Comparison of ENCODE assay signal across 8 cellular contexts in the genomic region with DNA sequence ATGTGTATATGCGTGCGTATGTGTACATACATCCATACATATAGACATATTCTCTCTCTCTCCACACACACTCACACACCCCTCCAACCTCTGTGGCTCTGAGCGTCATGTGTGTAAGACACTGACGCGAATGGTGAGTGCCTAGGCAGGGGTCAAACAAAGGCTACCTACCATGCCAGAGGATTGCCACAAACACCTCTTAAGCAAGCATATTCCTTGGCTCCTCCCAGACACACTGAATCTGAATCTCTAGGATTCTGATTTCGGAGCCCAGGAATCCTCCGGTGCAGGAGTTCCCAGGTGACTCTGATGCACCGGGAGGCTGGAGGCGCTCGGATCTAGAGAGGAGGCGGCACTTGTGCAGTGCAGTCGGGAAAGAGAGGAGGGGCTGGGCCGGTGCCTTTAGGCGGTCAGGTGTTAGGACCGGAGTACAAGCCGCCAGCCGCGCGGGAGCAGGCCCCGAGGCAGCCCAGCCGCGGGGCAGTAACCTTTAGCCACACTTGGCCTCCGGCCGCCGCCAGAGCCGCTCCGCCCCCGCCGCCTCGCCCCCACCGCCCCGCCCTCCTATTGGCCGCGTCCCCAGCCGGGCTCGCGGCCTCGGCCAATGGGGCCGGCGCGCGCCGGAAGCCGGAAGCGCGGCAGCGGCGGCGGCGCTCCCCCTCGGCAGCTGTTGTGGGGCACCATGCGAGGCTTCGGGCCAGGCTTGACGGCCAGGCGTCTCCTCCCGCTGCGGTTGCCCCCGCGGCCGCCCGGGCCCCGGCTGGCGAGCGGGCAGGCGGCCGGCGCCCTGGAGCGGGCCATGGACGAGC. TPM values are rescaled to one million over a fixed set of nuclear protein-coding genes. Genes with fewer than 3 reads are reported as not detected.
DNase-seq lines count a peak whose midpoint lies in the region; ATAC-seq, FAIRE-seq and TF ChIP-seq lines count a peak whose summit lies in the region.

MLYCD (plus strand) TSS at position 653 of the 809 bp plus-strand sequence; CDS start at position 683, 30 bp downstream.

- peak; percentile 82 for ATAC-seq in GM19468 (IDR thresholded peaks at IDR 0.05; ENCODE audit: extremely low read depth, unreplicated experiment)
- peak; percentile 93 for ATAC-seq in stimulated activated naive CD8-positive, alpha-beta T cell treated with anti-CD3 and anti-CD28 coated beads, Interleukin-15, Interleukin-2, amounts not matched to agents 100 U/mL and 50 U/mL, for 24 hours

- no peak for FAIRE-seq in D721Med (lab: Jason Lieb, UNC)

- H3K36me3 Mint-ChIP-seq in nephron (ENCODE audit: low read depth) = no peaks in the 10 kb centered on the region

- peak within 1 kb of the TSS; percentile 92 to 96 (median 95) for H3K4me3 Mint-ChIP-seq in nephron

- no peaks in the 10 kb centered on the region for H3K9me3 Mint-ChIP-seq in nephron

- no peaks in the 10 kb centered on the region for H3K27me3 Mint-ChIP-seq in nephron (ENCODE audit: low read depth)

- peaks cover 39% of the 10 kb centered on the region for H3K4me1 Mint-ChIP-seq in nephron

- peak within 1 kb of the TSS; percentile 50 to 93 (median 85) for H3K27ac Mint-ChIP-seq in nephron

- no peak for TF ChIP-seq CTCF in D721Med (IDR thresholded peaks at IDR 0.05; ENCODE audit: insufficient read depth, missing control alignments)
- TF ChIP-seq CTCF in fibroblast of pulmonary artery (IDR thresholded peaks at IDR 0.05; ENCODE audit: low read length, missing control alignments) = no peak
- no peak for TF ChIP-seq CTCF in nephron (IDR thresholded peaks at IDR 0.05; ENCODE audit: unreplicated experiment in 3 of 3)

- peak; percentile 56 for DNase-seq in D721Med (ENCODE audit: insufficient read length, low spot score)
- DNase-seq in HPDE6-E6E7 (ENCODE audit: extremely low spot score) = peak; percentile 90
- peak; percentile 78 for DNase-seq in RPMI7951 (ENCODE audit: low read depth)
- DNase-seq in activated T-helper 9 cell treated with anti-CD3 and anti-CD28 coated beads, Interleukin-2, amount 50 U/mL, for 16 hours (ENCODE audit: low read depth) = peak; percentile 65
- DNase-seq in fibroblast of pulmonary artery (ENCODE audit: low read depth) = peak; percentile 71
- peak; percentile 77 for DNase-seq in stimulated activated naive CD8-positive, alpha-beta T cell treated with anti-CD3 and anti-CD28 coated beads, Interleukin-15, Interleukin-2, amounts not matched to agents 100 U/mL and 50 U/mL, for 24 hours

- H3K4me3 ChIP-seq in fibroblast of pulmonary artery (replicated peaks; ENCODE audit: low read depth, low read length) = peak within 1 kb of the TSS; percentile 63

RNA-seq across cellular contexts. Expression of gene MLYCD, which starts in this region (rescaled TPM):
- total RNA-seq in RPMI7951 (2014; rRNA removed; shearing (Covaris generic)) = 1.1 and 1.4 TPM in 2 replicates

Comparison
In these comparisons a context has a peak if more than half of its experiments do, and no peak if none do; other contexts are left out.
1. Peak in every context shown above with its lines: DNase-seq, ATAC-seq and H3K4me3 ChIP-seq.